Comparison of ENCODE assay signal across 8 cellular contexts in genomic region chr22:29268511-29269229, GRCh38. TPM values are rescaled to one million over a fixed set of nuclear protein-coding genes. Genes with fewer than 3 reads are reported as not detected.
DNase-seq lines count a peak whose midpoint lies in the region; ATAC-seq, FAIRE-seq and TF ChIP-seq lines count a peak whose summit lies in the region.

No MANE protein-coding gene starts in this region.

- H3K27me3 ChIP-seq in left ventricle myocardium inferior (ENCODE audit: low read depth): no peaks in the 10 kb centered on the region

- DNase-seq in activated CD4-positive, alpha-beta T cell treated with anti-CD3 and anti-CD28 coated beads for 48 hours: peak; percentile 48
- no peak for DNase-seq in activated CD4-positive, alpha-beta T cell treated with anti-CD3 and anti-CD28 coated beads for 1 hour
- peak; percentile 25 for DNase-seq in RCC 7860 (ENCODE audit: low spot score)
- DNase-seq in amygdala (lab: John Stamatoyannopoulos, UW): peak in 37 of 56 donors; percentile 33 to 82 (median 62)
- peak; percentile 74 for DNase-seq in left ventricle myocardium inferior
- peak in 6 of 10 donors; percentile 35 to 92 (median 58) for DNase-seq in posterior cingulate gyrus
- DNase-seq in NCI-H526 treated with DMSO at 0.1 percent for 48 hours (lab: John Stamatoyannopoulos, UW): no peak

- no peak for TF ChIP-seq CTCF in left ventricle myocardium inferior (IDR thresholded peaks at IDR 0.05; ENCODE audit: borderline replicate concordance)

- peaks cover 36% of the 10 kb centered on the region for H3K36me3 ChIP-seq in left ventricle myocardium inferior

- H3K4me3 ChIP-seq in left ventricle myocardium inferior: peak overlapping the region; percentile 95

- ATAC-seq in HG03139 (IDR thresholded peaks at IDR 0.05; ENCODE audit: unreplicated experiment): peak; percentile 21

- H3K9me3 ChIP-seq in left ventricle myocardium inferior (replicated peaks): no peaks in the 10 kb centered on the region

- no peak for FAIRE-seq in RCC 7860 (lab: Jason Lieb, UNC)

- peaks cover 80% of the 10 kb centered on the region for H3K4me1 ChIP-seq in left ventricle myocardium inferior

- peak overlapping the region; percentile 100 for H3K27ac ChIP-seq in left ventricle myocardium inferior (replicated peaks)

- intact Hi-C loops in left ventricle myocardium inferior (cut with micrococcal nuclease): no loop called here
- intact Hi-C loops in posterior cingulate gyrus (cut with DNase I): loop anchor here (5.0 kb wide), 1 partner anchor 39 kb away; the partner anchor contains the start of gene GAS2L1

RNA-seq across cellular contexts. Expression of gene EWSR1, which starts 0.6 kb away (rescaled TPM):
- total RNA-seq in left ventricle myocardium inferior: 122 TPM

RNA-seq across cellular contexts. Expression of gene RHBDD3, which starts 0.9 kb away (rescaled TPM):
- total RNA-seq in left ventricle myocardium inferior: 15.0 TPM

RNA-seq across cellular contexts. Expression of gene GAS2L1, which starts 37.8 kb away (rescaled TPM):
- total RNA-seq in left ventricle myocardium inferior: 22.4 TPM

RNA-seq across cellular contexts. Expression of gene RASL10A, which starts 46.8 kb away (rescaled TPM):
- total RNA-seq in left ventricle myocardium inferior: 1.4 TPM

Comparison
In these comparisons a context has a peak if more than half of its experiments do, and no peak if none do; other contexts are left out.
1. DNase-seq: peak in activated CD4-positive, alpha-beta T cell treated with anti-CD3 and anti-CD28 coated beads for 48 hours (single experiment), RCC 7860 (single experiment), amygdala (37 of 56), left ventricle myocardium inferior (single experiment) and posterior cingulate gyrus (6 of 10); none in activated CD4-positive, alpha-beta T cell treated with anti-CD3 and anti-CD28 coated beads for 1 hour (single experiment) and NCI-H526 treated with DMSO at 0.1 percent for 48 hours (single experiment).